Comparison of ENCODE assay signal across 17 cellular contexts in genomic region chr12:106064622-106065021, GRCh38.
DNase-seq lines count a peak whose midpoint lies in the region; ATAC-seq and TF ChIP-seq lines count a peak whose summit lies in the region.
"Had no signal": no experiment of that assay in that cellular context is flagged by ENCODE, and none has a peak within 500 bp of the region (broad histone marks: within the 10 kb centered on the region; RNA-seq: fewer than 3 reads in every experiment).

No MANE protein-coding gene starts in this region.

- H3K9me3 ChIP-seq in trophoblast cell (ENCODE audit: insufficient read depth, low read depth, low read length), result peaks cover 2% of the 10 kb centered on the region
- no peaks in the 10 kb centered on the region for H3K9me3 ChIP-seq in CD4-positive, alpha-beta memory T cell (ENCODE audit: control insufficient read depth in 1 of 2, low read length in 2 of 2)
- H3K9me3 ChIP-seq: HAP-1, SJSA1 had no signal

- H3K4me3 ChIP-seq in GM23338, result no peak overlapping the region
- H3K4me3 ChIP-seq in trophoblast cell (ENCODE audit: low read depth, low read length), result no peak overlapping the region
- H3K4me3 ChIP-seq in CD4-positive, alpha-beta memory T cell (ENCODE audit: low read length in 2 of 2), result no peak overlapping the region
- H3K4me3 ChIP-seq: HAP-1, SJSA1 had no signal

- peaks cover 3% of the 10 kb centered on the region; the same call in 1 of the 2 replicates for H3K36me3 ChIP-seq in GM23338 (ENCODE audit: insufficient read depth)
- peaks cover 25 to 51% of the 10 kb centered on the region in 2 experiments for H3K36me3 ChIP-seq in trophoblast cell (ENCODE audit: control insufficient read depth in 1 of 2, insufficient read depth in 2 of 2, low read length in 2 of 2)
- no peaks in the 10 kb centered on the region for H3K36me3 ChIP-seq in CD4-positive, alpha-beta memory T cell (ENCODE audit: insufficient read depth, low read length)

- H3K27me3 ChIP-seq in GM23338 (ENCODE audit: insufficient read depth) (no peaks in the 10 kb centered on the region), trophoblast cell (ENCODE audit: insufficient read depth, low read length) (no peaks in the 10 kb centered on the region)
- H3K27me3 ChIP-seq in CD4-positive, alpha-beta memory T cell (ENCODE audit: insufficient read depth, low read length), result no peaks in the 10 kb centered on the region
- H3K27me3 ChIP-seq: SJSA1 had no signal

- peak; percentile 25; the same call in 1 of the 3 replicates for ATAC-seq in GM23338
- ATAC-seq in WTC11, result 0 out of 2 replicates have a peak, but pooled peaks have one; percentile 15
- ATAC-seq in left lobe of liver, result peak; percentile 41

- H3K9me3 Mint-ChIP-seq in GM23338 (no peaks in the 10 kb centered on the region), WTC11 (no peaks in the 10 kb centered on the region)
- peaks cover 0 to 5% (median 0%) of the 10 kb centered on the region in 8 donors for H3K9me3 Mint-ChIP-seq in CD4-positive, alpha-beta memory T cell

- H4K91ac ChIP-seq in trophoblast cell (ENCODE audit: low read depth, low read length), result no peak overlapping the region

- H2AFZ ChIP-seq in GM23338 (no peak overlapping the region), trophoblast cell (ENCODE audit: insufficient read depth, low read length, poor library complexity) (no peak overlapping the region)

- no peak overlapping the region for H3K27ac ChIP-seq in GM23338 (ENCODE audit: low read depth)
- peak overlapping the region; percentile 34 for H3K27ac ChIP-seq in trophoblast cell (ENCODE audit: low read depth, low read length)
- H3K27ac ChIP-seq in CD4-positive, alpha-beta memory T cell (ENCODE audit: low read depth, low read length), result no peak overlapping the region
- H3K27ac ChIP-seq: RWPE1, SJSA1 had no signal

- WGBS in trophoblast cell (ENCODE audit: extremely low coverage, insufficient coverage, insufficient read length), result no CpG with 5 or more reads among the region's 5 CpGs

- H2BK5ac ChIP-seq in trophoblast cell (ENCODE audit: low read depth, low read length, poor library complexity), result no peak overlapping the region

- no peak overlapping the region for H3K4me3 Mint-ChIP-seq in GM23338
- no peak overlapping the region for H3K4me3 Mint-ChIP-seq in WTC11
- no peak overlapping the region for H3K4me3 Mint-ChIP-seq in CD4-positive, alpha-beta memory T cell
- H3K4me3 Mint-ChIP-seq: CD14-positive monocyte had no signal

- no peak overlapping the region for H3K4ac ChIP-seq in trophoblast cell (ENCODE audit: low read depth, low read length)

- no peak overlapping the region for H2BK12ac ChIP-seq in trophoblast cell (ENCODE audit: low read length)

- TF ChIP-seq CTCF in GM23338 (conservative IDR thresholded peaks at IDR 0.05; ENCODE audit: low read depth in 2 of 2), result no peak
- TF ChIP-seq CTCF in WTC11 (IDR thresholded peaks at IDR 0.05), result no peak

- DNase-seq in GM23338 (ENCODE audit: low spot score) (no peak), WTC11 (ENCODE audit: low spot score) (no peak), left lobe of liver (ENCODE audit: low spot score) (no peak), trophoblast cell (no peak), NCI-H526 treated with DMSO at 0.1 percent for 48 hours (lab: John Stamatoyannopoulos, UW) (no peak), midbrain (lab: John Stamatoyannopoulos, UW) (no peak)
- no peak for DNase-seq in CD4-positive, alpha-beta memory T cell
- DNase-seq: ACHN, AML-193, COR-L47, NCI-H1105 treated with DMSO at 0.1 percent for 48 hours, NCI-H187 treated with DMSO at 0.1 percent for 48 hours, NCI-H774 had no signal

- CTCF ChIA-PET in WTC11 (lab: Charles Lee), result interaction anchor here (0.5 to 0.9 kb wide), 3 partner anchors 25 to 447 kb away, joined by 3 read pairs; no protein-coding TSS in a partner anchor
- CTCF ChIA-PET in CD4-positive, alpha-beta memory T cell (lab: Charles Lee; ENCODE audit: partially characterized antibody), result no interaction called here

- H3K27me3 Mint-ChIP-seq in GM23338 (ENCODE audit: insufficient read depth, low read depth, poor library complexity), result no peaks in the 10 kb centered on the region
- H3K27me3 Mint-ChIP-seq in WTC11 (ENCODE audit: low read depth), result no peaks in the 10 kb centered on the region
- peaks cover 2 to 4% of the 10 kb centered on the region in 2 donors for H3K27me3 Mint-ChIP-seq in CD4-positive, alpha-beta memory T cell

- H3K79me2 ChIP-seq in GM23338 (replicated peaks; ENCODE audit: insufficient read depth) (no peaks in the 10 kb centered on the region), trophoblast cell (ENCODE audit: control insufficient read depth, insufficient read depth, low read length, poor library complexity) (no peaks in the 10 kb centered on the region)

- H3K18ac ChIP-seq in trophoblast cell (ENCODE audit: low read length), result no peak overlapping the region

- no peak overlapping the region for H2AK5ac ChIP-seq in trophoblast cell (ENCODE audit: low read length)

- H3K4me1 ChIP-seq in GM23338 (ENCODE audit: insufficient read depth) (peaks cover 20% of the 10 kb centered on the region), trophoblast cell (ENCODE audit: control insufficient read depth in 1 of 2, insufficient read depth in 2 of 2, low read length in 2 of 2) (peaks cover 0 to 21% of the 10 kb centered on the region in 2 experiments)
- H3K4me1 ChIP-seq in CD4-positive, alpha-beta memory T cell (ENCODE audit: insufficient read depth, low read length), result no peaks in the 10 kb centered on the region
- H3K4me1 ChIP-seq: HAP-1, SJSA1 had no signal

- H3K23ac ChIP-seq in trophoblast cell (ENCODE audit: low read length), result no peak overlapping the region

- H3K36me3 Mint-ChIP-seq in GM23338 (ENCODE audit: low read depth), result peaks cover 23% of the 10 kb centered on the region
- peaks cover 29% of the 10 kb centered on the region for H3K36me3 Mint-ChIP-seq in WTC11
- no peaks in the 10 kb centered on the region for H3K36me3 Mint-ChIP-seq in CD4-positive, alpha-beta memory T cell
- H3K36me3 Mint-ChIP-seq: CD14-positive monocyte had no signal

- H3K14ac ChIP-seq in trophoblast cell (ENCODE audit: low read length), result no peak overlapping the region

- POLR2A ChIA-PET in WTC11 (lab: Charles Lee), result no interaction called here
- POLR2A ChIA-PET in CD4-positive, alpha-beta memory T cell (lab: Charles Lee; ENCODE audit: partially characterized antibody), result no interaction called here

- no peak overlapping the region for H2BK120ac ChIP-seq in trophoblast cell (ENCODE audit: insufficient read depth, low read length, poor library complexity)

- no peak overlapping the region for H4K8ac ChIP-seq in trophoblast cell (ENCODE audit: low read depth, low read length)

- intact Hi-C loops in CD4-positive, alpha-beta memory T cell (cut with micrococcal nuclease), result no loop called here

- peaks cover 6% of the 10 kb centered on the region for H3K79me1 ChIP-seq in trophoblast cell (ENCODE audit: low read length)

- H3K27ac Mint-ChIP-seq in GM23338 (no peak overlapping the region), WTC11 (peak overlapping the region; percentile 4; the same call in 1 of the 2 replicates)
- no peak overlapping the region for H3K27ac Mint-ChIP-seq in CD4-positive, alpha-beta memory T cell
- H3K27ac Mint-ChIP-seq: CD14-positive monocyte had no signal

- H3K9me2 ChIP-seq in GM23338 (ENCODE audit: insufficient read depth), result peaks cover 6% of the 10 kb centered on the region; the same call in 1 of the 2 replicates

- H4K12ac ChIP-seq in trophoblast cell (ENCODE audit: low read depth, low read length), result no peak overlapping the region

- H3K4me2 ChIP-seq in GM23338 (no peak overlapping the region), trophoblast cell (ENCODE audit: low read length) (no peak overlapping the region)

- H3F3A ChIP-seq in GM23338 (replicated peaks; ENCODE audit: low read depth), result no peaks in the 10 kb centered on the region

- no peaks in the 10 kb centered on the region for H4K20me1 ChIP-seq in GM23338 (replicated peaks; ENCODE audit: insufficient read depth)

- H3K4me1 Mint-ChIP-seq in GM23338 (peaks cover 19% of the 10 kb centered on the region), WTC11 (peaks cover 28% of the 10 kb centered on the region)
- no peaks in the 10 kb centered on the region for H3K4me1 Mint-ChIP-seq in CD4-positive, alpha-beta memory T cell
- H3K4me1 Mint-ChIP-seq: CD14-positive monocyte had no signal

- H3K9ac ChIP-seq in trophoblast cell (ENCODE audit: low read length), result no peak overlapping the region

TF ChIP-seq in GM23338, 12 proteins besides CTCF, POLR2A, EP300 and RAD21 (continues in another document):
- TF ChIP-seq POLR2AphosphoS5 (IDR thresholded peaks at IDR 0.05; ENCODE audit: low read depth), result no peak

TF ChIP-seq in WTC11, 78 proteins besides CTCF, POLR2A, EP300 and RAD21 (continues in another document):
- TF ChIP-seq TEAD4 (CRISPR knock-in tag; IDR thresholded peaks at IDR 0.05) (no peak), ZNF416 (CRISPR knock-in tag; IDR thresholded peaks at IDR 0.05) (no peak), KAT7 (CRISPR knock-in tag; IDR thresholded peaks at IDR 0.05; ENCODE audit: borderline replicate concordance) (no peak), STAT6 (CRISPR knock-in tag; conservative IDR thresholded peaks at IDR 0.05; ENCODE audit: low read depth) (no peak), SMAD3 (CRISPR knock-in tag; IDR thresholded peaks at IDR 0.05; ENCODE audit: borderline replicate concordance) (no peak), MAX (CRISPR knock-in tag; IDR thresholded peaks at IDR 0.05) (no peak), IRF2 (CRISPR knock-in tag; IDR thresholded peaks at IDR 0.05; ENCODE audit: borderline replicate concordance, low read depth) (no peak)
